ENCODE assay signal across 32 cellular contexts in the genomic region with DNA sequence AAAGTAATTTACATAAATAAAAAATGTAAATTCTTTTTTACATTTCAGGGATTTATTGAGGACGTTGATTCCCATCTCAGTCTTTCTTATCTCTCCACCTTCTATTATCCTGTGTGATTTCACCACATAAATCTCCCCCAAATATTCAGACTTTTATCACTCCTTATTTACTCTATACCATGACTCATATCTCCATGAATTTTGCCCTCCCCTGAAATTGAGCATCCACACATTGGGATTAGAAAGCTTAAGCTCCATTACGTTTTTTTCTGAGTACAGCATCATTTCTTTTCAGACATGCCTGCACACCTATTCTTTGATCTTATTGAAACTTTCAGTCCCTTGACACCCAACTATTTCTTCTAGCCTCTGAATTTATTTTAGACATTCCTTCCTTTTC.
DNase-seq lines count a peak whose midpoint lies in the region; ATAC-seq, FAIRE-seq and TF ChIP-seq lines count a peak whose summit lies in the region.
"Had no signal": no experiment of that assay in that cellular context is flagged by ENCODE, and none has a peak within 500 bp of the region (broad histone marks: within the 10 kb centered on the region; RNA-seq: fewer than 3 reads in every experiment).

No MANE protein-coding gene starts in this region.

- FAIRE-seq in A549 (lab: Jason Lieb, UNC) (no peak), D721Med (lab: Jason Lieb, UNC) (no peak)
- FAIRE-seq: K562 had no signal

- intact Hi-C loops in spleen (cut with DNase I; ENCODE audit: low total_unique reads) = no loop called here

- no peak for TF ChIP-seq RAD21 in A549 (conservative IDR thresholded peaks at IDR 0.05 in 1 of 2, IDR thresholded peaks at IDR 0.05 in 1 of 2)

- no peak overlapping the region for H3K9ac ChIP-seq in Karpas-422 (ENCODE audit: low read length)

- H3K4me2 ChIP-seq in A549 (peak overlapping the region; percentile 39; the same call in 2 of the 3 replicates), Karpas-422 (ENCODE audit: low read depth, low read length, poor library complexity, severe bottlenecking) (no peak overlapping the region)

- no peaks in the 10 kb centered on the region for H4K20me1 ChIP-seq in Karpas-422 (ENCODE audit: insufficient read depth, low read depth, low read length)

- H3K27ac ChIP-seq in A549 = peak overlapping the region in 1 of 2 experiments; percentile 52; a peak in 2 of 6 replicates
- no peak overlapping the region for H3K27ac ChIP-seq in HEK293 (ENCODE audit: extremely low read depth, low read depth, low read length)
- no peak overlapping the region for H3K27ac ChIP-seq in RWPE1
- no peak overlapping the region for H3K27ac ChIP-seq in Karpas-422 (ENCODE audit: low read length)
- no peak overlapping the region for H3K27ac ChIP-seq in spleen
- H3K27ac ChIP-seq: heart left ventricle, lower lobe of right lung, ovary, right atrium auricular region, transverse colon had no signal

- H3K9me2 ChIP-seq in Karpas-422 (replicated peaks; ENCODE audit: insufficient read depth, low read length) = no peaks in the 10 kb centered on the region

- TF ChIP-seq CTCF in A549 (IDR thresholded peaks at IDR 0.05) = no peak
- no peak for TF ChIP-seq CTCF in HEK293 (tag by site-specific recombination; IDR thresholded peaks at IDR 0.05)
- no peak for TF ChIP-seq CTCF in RWPE1 (conservative IDR thresholded peaks at IDR 0.05; ENCODE audit: low read depth)
- TF ChIP-seq CTCF in epithelial cell of esophagus (IDR thresholded peaks at IDR 0.05; ENCODE audit: insufficient read depth, low read depth, low read length, missing control alignments) = no peak
- TF ChIP-seq CTCF in D721Med (IDR thresholded peaks at IDR 0.05; ENCODE audit: insufficient read depth, missing control alignments) = no peak
- no peak for TF ChIP-seq CTCF in spleen (IDR thresholded peaks at IDR 0.05 in 8 of 11, conservative IDR thresholded peaks at IDR 0.05 in 3 of 11)

- POLR2A ChIA-PET in A549 (lab: Yijun Ruan, JAX) = no interaction called here
- POLR2A ChIA-PET in HEK293 (lab: Yijun Ruan, JAX) = no interaction called here
- POLR2A ChIA-PET in RWPE1 (lab: Yijun Ruan, JAX; ENCODE audit: low non-redundant PET) = no interaction called here

- CTCF ChIA-PET in A549 (lab: Yijun Ruan, JAX) = no interaction called here
- CTCF ChIA-PET in HEK293 (lab: Yijun Ruan, JAX) = no interaction called here
- CTCF ChIA-PET in RWPE1 (lab: Yijun Ruan, JAX) = interaction anchor here (0.6 kb wide), 1 partner anchor 21 kb away, joined by 4 read pairs; no protein-coding TSS in a partner anchor

- H2AFZ ChIP-seq in Karpas-422 (ENCODE audit: low read length) = no peak overlapping the region

- H3K4me3 ChIP-seq in A549 = no peak overlapping the region
- no peak overlapping the region for H3K4me3 ChIP-seq in HEK293 (ENCODE audit: low read depth, low read length)
- H3K4me3 ChIP-seq in epithelial cell of esophagus (ENCODE audit: low read length) = no peak overlapping the region
- no peak overlapping the region for H3K4me3 ChIP-seq in Karpas-422 (ENCODE audit: low read length)
- no peak overlapping the region for H3K4me3 ChIP-seq in spleen
- H3K4me3 ChIP-seq: heart left ventricle, K562, lower lobe of right lung, mucosa of descending colon, ovary, right atrium auricular region, transverse colon had no signal

- H3K9me3 ChIP-seq in A549 (no peaks in the 10 kb centered on the region), HEK293 (ENCODE audit: control insufficient read depth, insufficient read depth, low read depth, low read length) (no peaks in the 10 kb centered on the region), Karpas-422 (ENCODE audit: low read length) (no peaks in the 10 kb centered on the region; the same call in 1 of the 2 replicates), spleen (peaks cover 0 to 8% (median 2%) of the 10 kb centered on the region in 8 donors)
- H3K9me3 ChIP-seq: lower lobe of right lung, mucosa of descending colon, ovary, right atrium auricular region, transverse colon had no signal

- WGBS in A549 (ENCODE audit: missing lambda C conversion rate) = 2% methylated on average over 2 of the region's 2 CpGs
- 61 to 74% (median 69%) methylated on average over 2 of the region's 2 CpGs for WGBS in spleen, 5 donors

- H3K27me3 ChIP-seq in Karpas-422 (ENCODE audit: low read length) (no peaks in the 10 kb centered on the region), spleen (replicated peaks in 1 of 7) (no peaks in the 10 kb centered on the region)
- H3K27me3 ChIP-seq: heart left ventricle, ovary, right atrium auricular region, transverse colon had no signal

- TF ChIP-seq POLR2A in A549 (IDR thresholded peaks at IDR 0.05; ENCODE audit: low read length) = no peak
- TF ChIP-seq POLR2A in spleen (IDR thresholded peaks at IDR 0.05) = no peak

- H3K79me2 ChIP-seq in Karpas-422 (ENCODE audit: low read length) = no peaks in the 10 kb centered on the region

- DNase-seq in A549 (ENCODE audit: low read depth in 1 of 2, low spot score in 1 of 2) (peak; percentile 0 to 4), RWPE1 (ENCODE audit: low spot score) (peak; percentile 2), epithelial cell of esophagus (ENCODE audit: low read depth) (peak; percentile 7), D721Med (ENCODE audit: insufficient read length, low spot score) (no peak), Karpas-422 (no peak), NCI-H1417 (lab: John Stamatoyannopoulos, UW) (no peak), spleen (no peak)
- DNase-seq: activated CD4-positive, alpha-beta T cell treated with anti-CD3 and anti-CD28 coated beads for 1 hour; activated CD8-positive, alpha-beta T cell treated with anti-CD3 and anti-CD28 coated beads, Interleukin-2, amount 10 ng/mL, durations not matched to agents 7 days and 5 days; activated effector memory CD4-positive, alpha-beta T cell treated with Interleukin-2 at 50 U/mL for 16 hours; activated naive CD8-positive, alpha-beta T cell treated with anti-CD3 and anti-CD28 coated beads for 36 hours; activated T-cell treated with anti-CD3 and anti-CD28 coated beads for 4 hours; DMS153; effector CD4-positive, alpha-beta T cell; GDM1; heart left ventricle; kidney glomerular epithelial cell; lower lobe of right lung; mucosa of descending colon; NCI-H1436; NCI-H2107; NCI-H446 treated with DMSO at 0.1 percent for 48 hours; NCI-H82; ovary; stimulated activated CD4-positive, alpha-beta T cell treated with anti-CD3 and anti-CD28 coated beads, Interleukin-12 subunit alpha, Interleukin-12 subunit beta, amount 100 ng/mL, for 4 hours; stimulated activated CD4-positive, alpha-beta T cell treated with anti-CD3 and anti-CD28 coated beads, Interleukin-4, amount 100 ng/mL, for 1 hour; T-helper 2 cell; transverse colon had no signal

- ATAC-seq in A549 = no peak
- ATAC-seq: activated CD8-positive, alpha-beta T cell treated with anti-CD3 and anti-CD28 coated beads, Interleukin-2, amount 10 ng/mL, durations not matched to agents 7 days and 5 days; heart left ventricle; K562; lower lobe of right lung; mucosa of descending colon; natural killer cell treated with Interleukin-12 subunit alpha and Interleukin-12 subunit beta and Interleukin-15 and Interleukin-18, amount 100 ng/mL, for 72 hours had no signal

- H3K4me1 ChIP-seq in A549 (peaks cover 7% of the 10 kb centered on the region; the same call in 1 of the 3 replicates), HEK293 (ENCODE audit: control insufficient read depth, insufficient read depth, low read length) (no peaks in the 10 kb centered on the region), Karpas-422 (ENCODE audit: low read length) (no peaks in the 10 kb centered on the region), spleen (no peaks in the 10 kb centered on the region)
- H3K4me1 ChIP-seq: heart left ventricle, lower lobe of right lung, right atrium auricular region, transverse colon had no signal

- H3K36me3 ChIP-seq in HEK293 (ENCODE audit: control insufficient read depth in 2 of 2, insufficient read depth in 1 of 2, low read length in 2 of 2) (no peaks in the 10 kb centered on the region), Karpas-422 (ENCODE audit: insufficient read depth, low read length) (no peaks in the 10 kb centered on the region), spleen (no peaks in the 10 kb centered on the region)
- H3K36me3 ChIP-seq: heart left ventricle, lower lobe of right lung, ovary, right atrium auricular region, transverse colon had no signal

- TF ChIP-seq EP300 in A549 (IDR thresholded peaks at IDR 0.05) = no peak

TF ChIP-seq in A549, 52 proteins besides CTCF, POLR2A, EP300 and RAD21:
- peak; percentile 35; the same call in 1 of the 2 replicates for TF ChIP-seq JUNB (IDR thresholded peaks at IDR 0.05)
- no peak for TF ChIP-seq NPAS2 (CRISPR knock-in tag; IDR thresholded peaks at IDR 0.05; ENCODE audit: borderline replicate concordance)
- TF ChIP-seq FOSL2 (IDR thresholded peaks at IDR 0.05) = no peak
- TF ChIP-seq FOSL2 (CRISPR knock-in tag; IDR thresholded peaks at IDR 0.05) = 0 out of 2 replicates have a peak, but pooled peaks have one; percentile 11

TF ChIP-seq in HEK293, 187 proteins besides CTCF, POLR2A, EP300 and RAD21:
- TF ChIP-seq ZNF214 (tag by site-specific recombination; IDR thresholded peaks at IDR 0.05; ENCODE audit: borderline replicate concordance) (peak; percentile 55; the same call in 1 of the 2 replicates), ZXDB (tag by site-specific recombination; IDR thresholded peaks at IDR 0.05) (no peak), FEZF1 (tag by site-specific recombination; IDR thresholded peaks at IDR 0.05) (0 out of 2 replicates have a peak, but pooled peaks have one; percentile 7)
- TF ChIP-seq, protein P1, sequence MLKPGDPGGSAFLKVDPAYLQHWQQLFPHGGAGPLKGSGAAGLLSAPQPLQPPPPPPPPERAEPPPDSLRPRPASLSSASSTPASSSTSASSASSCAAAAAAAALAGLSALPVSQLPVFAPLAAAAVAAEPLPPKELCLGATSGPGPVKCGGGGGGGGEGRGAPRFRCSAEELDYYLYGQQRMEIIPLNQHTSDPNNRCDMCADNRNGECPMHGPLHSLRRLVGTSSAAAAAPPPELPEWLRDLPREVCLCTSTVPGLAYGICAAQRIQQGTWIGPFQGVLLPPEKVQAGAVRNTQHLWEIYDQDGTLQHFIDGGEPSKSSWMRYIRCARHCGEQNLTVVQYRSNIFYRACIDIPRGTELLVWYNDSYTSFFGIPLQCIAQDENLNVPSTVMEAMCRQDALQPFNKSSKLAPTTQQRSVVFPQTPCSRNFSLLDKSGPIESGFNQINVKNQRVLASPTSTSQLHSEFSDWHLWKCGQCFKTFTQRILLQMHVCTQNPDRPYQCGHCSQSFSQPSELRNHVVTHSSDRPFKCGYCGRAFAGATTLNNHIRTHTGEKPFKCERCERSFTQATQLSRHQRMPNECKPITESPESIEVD (tag by site-specific recombination; IDR thresholded peaks at IDR 0.05) = no peak

Comparison
In these comparisons a context has a peak if more than half of its experiments do, and no peak if none do; other contexts are left out.
1. DNase-seq: peak in A549 (2 of 2), RWPE1 (single experiment) and epithelial cell of esophagus (single experiment); none in D721Med (single experiment), Karpas-422 (single experiment), NCI-H1417 (0 of 3) and spleen (single experiment).